ENCODE assay signal across 8 cellular contexts in genomic region chr17:29622337-29623282, GRCh38. TPM values are rescaled to one million over a fixed set of nuclear protein-coding genes. Genes with fewer than 3 reads are reported as not detected.
DNase-seq lines count a peak whose midpoint lies in the region; ATAC-seq, FAIRE-seq and TF ChIP-seq lines count a peak whose summit lies in the region.

Gene CORO6 (minus strand): TSS chr17:29622912. CDS start chr17:29621421, 1,491 bp downstream.

- no peaks in the 10 kb centered on the region for H3K9me3 ChIP-seq in keratinocyte (ENCODE audit: control insufficient read depth, low read depth, low read length)

- FAIRE-seq in keratinocyte (lab: Jason Lieb, UNC) = no peak

- H3K9me1 ChIP-seq in keratinocyte (ENCODE audit: control insufficient read depth, extremely low read depth, insufficient read depth, low read length) = no peaks in the 10 kb centered on the region

- peak within 1 kb of the TSS; percentile 59 for H2AFZ ChIP-seq in keratinocyte (ENCODE audit: control insufficient read depth, low read length)

- H3K36me3 ChIP-seq in keratinocyte (ENCODE audit: control insufficient read depth in 2 of 2, extremely low read depth in 1 of 2, insufficient read depth in 2 of 2, low read length in 2 of 2) = peaks cover 0 to 5% of the 10 kb centered on the region in 2 experiments

- H4K20me1 ChIP-seq in keratinocyte (ENCODE audit: control insufficient read depth, extremely low read depth, insufficient read depth, low read length) = no peaks in the 10 kb centered on the region

- H3K79me2 ChIP-seq in keratinocyte (ENCODE audit: control insufficient read depth, insufficient read depth, low read length) = peaks cover 23% of the 10 kb centered on the region

- dilution Hi-C loops in keratinocyte (cut with MboI; ENCODE audit: extremely low pct_ligation_motif_present, low sequenced_read_pairs) = loop anchor here (10.0 kb wide), 1 partner anchor 292 kb away; no protein-coding TSS in a partner anchor

- no peaks in the 10 kb centered on the region for H3K27me3 ChIP-seq in keratinocyte (ENCODE audit: control insufficient read depth, extremely low read depth, insufficient read depth, low read length)

- H3K9ac ChIP-seq in keratinocyte (ENCODE audit: control insufficient read depth, extremely low read depth, insufficient read depth, low read length) = peak within 1 kb of the TSS; percentile 83

- DNase-seq in A172 (ENCODE audit: low spot score) (peak; percentile 45), UCSD-AML1 (lab: John Stamatoyannopoulos, UW; ENCODE audit: unreplicated experiment) (peak; percentile 37), keratinocyte (ENCODE audit: low read depth, low spot score) (no peak), cerebellar nuclear complex (lab: John Stamatoyannopoulos, UW) (no peak)
- peak; percentile 50 for DNase-seq in central memory CD4-positive, alpha-beta T cell
- DNase-seq in stimulated activated CD4-positive, alpha-beta T cell treated with anti-CD3 and anti-CD28 coated beads, Interleukin-12 subunit alpha, Interleukin-12 subunit beta, amount 100 ng/mL, for 4 hours = peak; percentile 69

- no peak for TF ChIP-seq RAD21 in Ishikawa (IDR thresholded peaks at IDR 0.05; ENCODE audit: low read depth)

- H3K27ac ChIP-seq in keratinocyte (ENCODE audit: control insufficient read depth, insufficient read depth, low read length) = peak within 1 kb of the TSS; percentile 96

- peaks cover 65% of the 10 kb centered on the region for H3K4me1 ChIP-seq in keratinocyte (ENCODE audit: control insufficient read depth, extremely low read depth, insufficient read depth, low read length)

- peak within 1 kb of the TSS; percentile 64 to 79 (median 70) for H3K4me3 ChIP-seq in keratinocyte (ENCODE audit: control insufficient read depth in 2 of 3, extremely low read depth in 1 of 3, insufficient read depth in 2 of 3, low read depth in 1 of 3, low read length in 3 of 3)

- TF ChIP-seq CTCF in keratinocyte (optimal IDR thresholded peaks at IDR 0.05 in 1 of 3, IDR thresholded peaks at IDR 0.05 in 1 of 3, conservative IDR thresholded peaks at IDR 0.05 in 1 of 3; ENCODE audit: extremely low read depth in 1 of 3, insufficient read depth in 2 of 3, low read length in 3 of 3) = no peak

- TF ChIP-seq EP300 in Ishikawa (IDR thresholded peaks at IDR 0.05; ENCODE audit: borderline replicate concordance) = no peak; the same call in 1 of the 2 replicates

- peak within 1 kb of the TSS; percentile 79 for H3K4me2 ChIP-seq in keratinocyte (ENCODE audit: control insufficient read depth, extremely low read depth, insufficient read depth, low read depth, low read length)

- ATAC-seq in GM18867 (IDR thresholded peaks at IDR 0.05; ENCODE audit: unreplicated experiment) = peak; percentile 58

TF ChIP-seq in Ishikawa, 13 proteins besides CTCF, POLR2A, EP300 and RAD21:
- TF ChIP-seq YY1 (IDR thresholded peaks at IDR 0.05; ENCODE audit: low read depth) = no peak
- TF ChIP-seq EGR1 (IDR thresholded peaks at IDR 0.05) = no peak; the same call in 1 of the 2 replicates
- TF ChIP-seq ZBTB7A (IDR thresholded peaks at IDR 0.05; ENCODE audit: low read depth) = peak; percentile 96
- peak; percentile 58 for TF ChIP-seq TEAD4 (IDR thresholded peaks at IDR 0.05)
- no peak for TF ChIP-seq USF1 (IDR thresholded peaks at IDR 0.05)
- TF ChIP-seq CREB1 (IDR thresholded peaks at IDR 0.05; ENCODE audit: low read depth) = no peak
- no peak; the same call in none of the 2 replicates for TF ChIP-seq TAF1 (IDR thresholded peaks at IDR 0.05; ENCODE audit: low read depth)
- TF ChIP-seq TCF12 (IDR thresholded peaks at IDR 0.05; ENCODE audit: low read depth) = 0 out of 2 replicates have a peak, but pooled peaks have one; percentile 24
- TF ChIP-seq FOXM1 (IDR thresholded peaks at IDR 0.05; ENCODE audit: borderline replicate concordance, low read depth) = no peak
- TF ChIP-seq MAX (IDR thresholded peaks at IDR 0.05) = peak; percentile 71
TF ChIP-seq in Ishikawa: peak in this region for 4.

RNA-seq across cellular contexts. Expression of gene CORO6, which starts in this region (rescaled TPM):
- 12.2 and 14.8 TPM in 2 replicates for total RNA-seq in A172 (2014; rRNA removed; shearing (Covaris generic))
- 20.5 to 50.9 TPM (median 28.8 TPM) in 3 replicates for polyA plus RNA-seq in keratinocyte
- 6.6 TPM for polyA plus RNA-seq in keratinocyte (2011; ENCODE audit: low read depth)
- 9.2 and 10.8 TPM in 2 replicates for polyA plus RNA-seq in keratinocyte (2011; cell fraction: cytosol; rRNA removed)
- polyA plus RNA-seq in keratinocyte (2011; cell fraction: nucleus; rRNA removed) = 191 and 224 TPM in 2 replicates
- 14.6 and 16.8 TPM in 2 replicates for polyA plus RNA-seq in keratinocyte (2012; ENCODE audit: low replicate concordance)
- polyA minus RNA-seq in keratinocyte = 34.8 to 68.4 TPM (median 42.9 TPM) in 3 replicates
- 17.6 TPM for polyA minus RNA-seq in keratinocyte (2011; cell fraction: cytosol; rRNA and poly(A)+ RNA removed)
- polyA minus RNA-seq in keratinocyte (2011; cell fraction: nucleus; rRNA and poly(A)+ RNA removed) = 35.6 and 40.7 TPM in 2 replicates

Comparison
In these comparisons a context has a peak if more than half of its experiments do, and no peak if none do; other contexts are left out.
1. DNase-seq: peak in A172 (single experiment), UCSD-AML1 (single experiment), central memory CD4-positive, alpha-beta T cell (single experiment) and stimulated activated CD4-positive, alpha-beta T cell treated with anti-CD3 and anti-CD28 coated beads, Interleukin-12 subunit alpha, Interleukin-12 subunit beta, amount 100 ng/mL, for 4 hours (single experiment); none in keratinocyte (single experiment) and cerebellar nuclear complex (0 of 2).